In the genomic region with DNA sequence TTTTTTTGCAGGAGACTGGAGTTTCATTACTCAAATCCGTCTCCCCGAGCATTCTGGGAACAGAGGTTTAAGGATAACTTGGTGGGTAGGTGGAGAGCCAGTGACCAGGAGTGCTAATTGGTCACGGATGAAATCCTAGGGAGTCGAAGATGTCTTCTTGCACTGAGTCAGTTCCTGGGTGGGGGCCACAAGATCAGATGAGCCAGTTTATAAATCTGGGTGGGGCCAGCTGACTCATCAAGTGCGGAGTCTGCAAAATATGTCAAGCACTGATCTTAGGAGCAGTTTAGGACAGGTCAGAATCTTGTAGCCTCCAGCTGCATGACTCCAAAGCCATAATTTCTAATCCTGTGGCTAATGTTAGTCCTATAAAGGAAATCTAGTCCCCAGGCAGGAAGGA, we compare ENCODE assay signal across 23 cellular contexts.
DNase-seq lines count a peak whose midpoint lies in the region; FAIRE-seq and TF ChIP-seq lines count a peak whose summit lies in the region.
"Had no signal": no experiment of that assay in that cellular context is flagged by ENCODE, and none has a peak within 500 bp of the region (broad histone marks: within the 10 kb centered on the region; RNA-seq: fewer than 3 reads in every experiment).

No MANE protein-coding gene starts in this region.

- H4K8ac ChIP-seq in mesenchymal stem cell (ENCODE audit: low read length) = no peak overlapping the region

- in situ Hi-C loops in GM23248 (cut with MboI) = no loop called here

- no peak overlapping the region for H3K14ac ChIP-seq in mesenchymal stem cell (ENCODE audit: low read length in 2 of 2)

- 25 to 45% methylated on average over 5 of the region's 5 CpGs for WGBS in GM23248 (ENCODE audit: low coverage in 1 of 2, low lambda C conversion rate in 2 of 2, missing lambda C conversion rate in 2 of 2), 2 experiments
- 69% methylated on average over 5 of the region's 5 CpGs for WGBS in mesenchymal stem cell

- intact Hi-C loops in PC-9 (cut with micrococcal nuclease; ENCODE audit: unreplicated experiment) = no loop called here

- no peaks in the 10 kb centered on the region for H3F3A ChIP-seq in GM23248 (ENCODE audit: insufficient read depth)
- H3F3A ChIP-seq in PC-9 (ENCODE audit: insufficient read depth, low read depth) = no peaks in the 10 kb centered on the region

- H3K9ac ChIP-seq in GM23248 (no peak overlapping the region), mesenchymal stem cell (ENCODE audit: low read length) (no peak overlapping the region)
- H3K9ac ChIP-seq: BLaER1 had no signal

- no peak overlapping the region for H4K91ac ChIP-seq in mesenchymal stem cell (ENCODE audit: low read length)

- FAIRE-seq in bronchial epithelial cell (lab: Jason Lieb, UNC) = peak; percentile 47

- no peak overlapping the region for H2BK120ac ChIP-seq in mesenchymal stem cell (ENCODE audit: low read depth, low read length)

- CTCF ChIA-PET in PC-9 (lab: Charles Lee) = no interaction called here

- no peak overlapping the region for H3K27ac ChIP-seq in GM23248
- H3K27ac ChIP-seq in PC-9 = no peak overlapping the region
- H3K27ac ChIP-seq in mesenchymal stem cell (ENCODE audit: low read length, poor library complexity, severe bottlenecking) = no peak overlapping the region
- H3K27ac ChIP-seq: adrenal gland, BLaER1, gastroesophageal sphincter, lower lobe of right lung, ovary, testis had no signal

- H3K4me1 ChIP-seq in GM23248 (ENCODE audit: insufficient read depth) = no peaks in the 10 kb centered on the region
- H3K4me1 ChIP-seq in PC-9 (replicated peaks; ENCODE audit: insufficient read depth) = no peaks in the 10 kb centered on the region
- H3K4me1 ChIP-seq in mesenchymal stem cell (ENCODE audit: control insufficient read depth, insufficient read depth, low read depth, low read length) = no peaks in the 10 kb centered on the region
- H3K4me1 ChIP-seq: adrenal gland, gastroesophageal sphincter, lower lobe of right lung, testis had no signal

- H3K27me3 ChIP-seq in GM23248 (replicated peaks; ENCODE audit: insufficient read depth) (no peaks in the 10 kb centered on the region), PC-9 (ENCODE audit: insufficient read depth, low read depth) (no peaks in the 10 kb centered on the region), bronchial epithelial cell (ENCODE audit: control insufficient read depth, insufficient read depth, low read length) (no peaks in the 10 kb centered on the region), mesenchymal stem cell (ENCODE audit: control insufficient read depth in 1 of 2, insufficient read depth in 1 of 2, low read length in 2 of 2) (no peaks in the 10 kb centered on the region)
- H3K27me3 ChIP-seq: adrenal gland, BLaER1, gastroesophageal sphincter, ovary, testis had no signal

- H3K4me3 ChIP-seq in GM23248 (no peak overlapping the region), PC-9 (no peak overlapping the region), bronchial epithelial cell (ENCODE audit: low read depth, low read length) (no peak overlapping the region), mesenchymal stem cell (ENCODE audit: insufficient read depth in 1 of 2, low read depth in 1 of 2, low read length in 2 of 2) (no peak overlapping the region)
- H3K4me3 ChIP-seq: adrenal gland, BLaER1, gastroesophageal sphincter, GM23338, lower lobe of right lung, ovary, testis had no signal

- POLR2A ChIA-PET in PC-9 (lab: Charles Lee; ENCODE audit: unreplicated experiment) = no interaction called here

- no peak overlapping the region for H3K4ac ChIP-seq in mesenchymal stem cell (ENCODE audit: low read depth in 1 of 2, low read length in 2 of 2)

- H2BK5ac ChIP-seq in mesenchymal stem cell (ENCODE audit: low read depth, low read length, poor library complexity, severe bottlenecking) = no peak overlapping the region

- H3K9me2 ChIP-seq in GM23248 (ENCODE audit: insufficient read depth) = no peaks in the 10 kb centered on the region
- no peaks in the 10 kb centered on the region for H3K9me2 ChIP-seq in PC-9 (ENCODE audit: insufficient read depth)

- no peak overlapping the region for H2BK12ac ChIP-seq in mesenchymal stem cell (ENCODE audit: low read length in 2 of 2)

- no peaks in the 10 kb centered on the region for H3K79me1 ChIP-seq in mesenchymal stem cell (replicated peaks; ENCODE audit: low read length, poor library complexity, severe bottlenecking)

- no peak overlapping the region for H2BK15ac ChIP-seq in mesenchymal stem cell (ENCODE audit: low read depth, poor library complexity, severe bottlenecking)

- H4K20me1 ChIP-seq in GM23248 (ENCODE audit: insufficient read depth) = no peaks in the 10 kb centered on the region
- H4K20me1 ChIP-seq in PC-9 (ENCODE audit: insufficient read depth) = no peaks in the 10 kb centered on the region
- H4K20me1 ChIP-seq: BLaER1 had no signal

- no peak for TF ChIP-seq CTCF in PC-9 (conservative IDR thresholded peaks at IDR 0.05)
- TF ChIP-seq CTCF in bronchial epithelial cell (IDR thresholded peaks at IDR 0.05; ENCODE audit: insufficient read depth, low read length, severe bottlenecking) = no peak

- H3K79me2 ChIP-seq in GM23248 (ENCODE audit: insufficient read depth) (no peaks in the 10 kb centered on the region), PC-9 (ENCODE audit: low read depth) (no peaks in the 10 kb centered on the region)

- BruUV-seq in PC-9 (replicated peaks; lab: Mats Ljungman, UMichigan) = no TSS peak

- H3K4me2 ChIP-seq in GM23248 (ENCODE audit: unreplicated experiment) = no peak overlapping the region
- no peak overlapping the region for H3K4me2 ChIP-seq in PC-9
- H3K4me2 ChIP-seq in mesenchymal stem cell (ENCODE audit: low read length, poor library complexity, severe bottlenecking) = no peak overlapping the region
- H3K4me2 ChIP-seq: BLaER1, GM23338 had no signal

- H3K36me3 ChIP-seq in GM23248 (ENCODE audit: low read depth) (no peaks in the 10 kb centered on the region), PC-9 (ENCODE audit: low read depth) (no peaks in the 10 kb centered on the region), bronchial epithelial cell (ENCODE audit: control insufficient read depth, insufficient read depth, low read length) (no peaks in the 10 kb centered on the region), mesenchymal stem cell (ENCODE audit: control insufficient read depth in 1 of 2, insufficient read depth in 2 of 2, low read depth in 1 of 2, low read length in 2 of 2) (no peaks in the 10 kb centered on the region)
- H3K36me3 ChIP-seq: adrenal gland, BLaER1, gastroesophageal sphincter, lower lobe of right lung, ovary had no signal

- no peaks in the 10 kb centered on the region for H3K9me3 ChIP-seq in GM23248 (ENCODE audit: low read depth)
- H3K9me3 ChIP-seq in PC-9 (ENCODE audit: insufficient read depth, low read depth) = no peaks in the 10 kb centered on the region
- H3K9me3 ChIP-seq in mesenchymal stem cell (ENCODE audit: control insufficient read depth, low read length) = no peaks in the 10 kb centered on the region
- H3K9me3 ChIP-seq: adrenal gland, BLaER1, gastroesophageal sphincter, lower lobe of right lung, ovary, testis had no signal

- H2AFZ ChIP-seq in GM23248 (no peak overlapping the region), PC-9 (peak overlapping the region; percentile 43; the same call in 1 of the 2 replicates), mesenchymal stem cell (ENCODE audit: low read depth, low read length) (no peak overlapping the region)
- H2AFZ ChIP-seq: GM23338 had no signal

- no peak overlapping the region for H3K23ac ChIP-seq in mesenchymal stem cell (ENCODE audit: low read length in 2 of 2)

- H2AK5ac ChIP-seq in mesenchymal stem cell (ENCODE audit: low read length, severe bottlenecking) = no peak overlapping the region

- DNase-seq in GM23248 (peak; percentile 0), PC-9 (peak; percentile 42 to 45), bronchial epithelial cell (ENCODE audit: low read depth) (peak; percentile 84), mesenchymal stem cell (peak; percentile 1), NCI-H1048 (lab: John Stamatoyannopoulos, UW) (no peak), superior temporal gyrus (ENCODE audit: extremely low spot score) (no peak)
- DNase-seq in stimulated activated CD4-positive, alpha-beta T cell treated with anti-CD3 and anti-CD28 coated beads, Interleukin-4, amount 100 ng/mL, for 4 hours = no peak
- no peak for DNase-seq in stimulated activated CD4-positive, alpha-beta T cell treated with anti-CD3 and anti-CD28 coated beads, Interleukin-4, amount 100 ng/mL, for 24 hours
- DNase-seq: activated CD4-positive, CD25-positive, alpha-beta regulatory T cell treated with anti-CD3 and anti-CD28 coated beads, Interleukin-2, amount 50 U/mL, for 72 hours; activated CD8-positive, alpha-beta memory T cell treated with anti-CD3 and anti-CD28 coated beads, Interleukin-2, amount 10 ng/mL, durations not matched to agents 7 days and 5 days; adrenal gland; cerebellar nuclear complex; effector memory CD8-positive, alpha-beta T cell; lower lobe of right lung; naive B cell; NCI-H1694 treated with DMSO at 0.1 percent for 48 hours; ovary; Right ventricle myocardium superior; stimulated activated CD4-positive, alpha-beta T cell treated with anti-CD3 and anti-CD28 coated beads, Interleukin-2, amount 100 ng/mL, for 24 hours; testis had no signal

- H3K18ac ChIP-seq in mesenchymal stem cell (ENCODE audit: low read depth in 1 of 2, low read length in 2 of 2) = no peak overlapping the region

Comparison
In these comparisons a context has a peak if more than half of its experiments do, and no peak if none do; other contexts are left out.
1. DNase-seq: peak in GM23248 (single experiment), PC-9 (2 of 2), bronchial epithelial cell (single experiment) and mesenchymal stem cell (single experiment); none in NCI-H1048 (single experiment), stimulated activated CD4-positive, alpha-beta T cell treated with anti-CD3 and anti-CD28 coated beads, Interleukin-4, amount 100 ng/mL, for 4 hours (0 of 2), superior temporal gyrus (single experiment) and stimulated activated CD4-positive, alpha-beta T cell treated with anti-CD3 and anti-CD28 coated beads, Interleukin-4, amount 100 ng/mL, for 24 hours (single experiment).